In genomic region chr6:49634080-49634810, GRCh38 we compare ENCODE assay signal across 23 cellular contexts. TPM values are rescaled to one million over a fixed set of nuclear protein-coding genes. Genes with fewer than 3 reads are reported as not detected.
A peak's percentile ranks its signal among the peaks of the same experiment; 100 is the strongest.
DNase-seq lines count a peak whose midpoint lies in the region; ATAC-seq, FAIRE-seq and TF ChIP-seq lines count a peak whose summit lies in the region.
"Had no signal": no experiment of that assay in that cellular context is flagged by ENCODE, and none has a peak within 500 bp of the region (broad histone marks: within the 10 kb centered on the region; RNA-seq: fewer than 3 reads in every experiment).

No MANE protein-coding gene starts in this region.

- H3K4me2 ChIP-seq in PC-9, result no peak overlapping the region
- H3K4me2 ChIP-seq in K562 (ENCODE audit: insufficient read depth, low read length), result peak overlapping the region; percentile 88
- H3K4me2 ChIP-seq: GM23338 had no signal

- no peak overlapping the region for H3K27ac ChIP-seq in PC-9
- peak overlapping the region; percentile 96; the same call in 2 of the 3 replicates for H3K27ac ChIP-seq in K562 (ENCODE audit: extremely low read depth, low read depth, low read length)

- no peaks in the 10 kb centered on the region for H3F3A ChIP-seq in PC-9 (ENCODE audit: insufficient read depth, low read depth)

- TF ChIP-seq POLR2A in K562 (conservative IDR thresholded peaks at IDR 0.05), result no peak

- no peaks in the 10 kb centered on the region for H4K20me1 ChIP-seq in PC-9 (ENCODE audit: insufficient read depth)
- H4K20me1 ChIP-seq in K562 (replicated peaks; ENCODE audit: control insufficient read depth, insufficient read depth, low read length), result no peaks in the 10 kb centered on the region

- peak overlapping the region in 1 of 2 experiments; percentile 97; a peak in 3 of 4 replicates for H3K9ac ChIP-seq in K562 (ENCODE audit: insufficient read depth in 1 of 2, low read depth in 2 of 2, low read length in 2 of 2)

- H3K4me3 Mint-ChIP-seq in stimulated activated memory B cell treated with anti-CD40 and anti-IgM and Interleukin-4, amounts not matched to agents 10 μg/mL and 1 μg/mL and 100 μg/mL, for 72 hours, result no peak overlapping the region
- H3K4me3 Mint-ChIP-seq: CD8-positive, alpha-beta T cell; GM23338; HFFc6 had no signal

- BruUV-seq in PC-9 (replicated peaks; lab: Mats Ljungman, UMichigan) (no TSS peak), K562 (replicated peaks; lab: Mats Ljungman, UMichigan) (no TSS peak)

- H3K9me1 ChIP-seq in K562 (ENCODE audit: control insufficient read depth, insufficient read depth, low read length), result no peaks in the 10 kb centered on the region

- TF ChIP-seq CTCF in PC-9 (conservative IDR thresholded peaks at IDR 0.05), result no peak
- no peak for TF ChIP-seq CTCF in K562 (IDR thresholded peaks at IDR 0.05 in 2 of 3, conservative IDR thresholded peaks at IDR 0.05 in 1 of 3; ENCODE audit: insufficient read depth in 2 of 3, low read depth in 1 of 3, low read length in 3 of 3)

- H3K79me2 ChIP-seq in PC-9 (ENCODE audit: low read depth), result no peaks in the 10 kb centered on the region
- H3K79me2 ChIP-seq in K562 (ENCODE audit: control insufficient read depth, insufficient read depth, low read length), result peaks cover 91% of the 10 kb centered on the region

- no peak for TF ChIP-seq EP300 in K562 (IDR thresholded peaks at IDR 0.05; ENCODE audit: low read length)

- no peaks in the 10 kb centered on the region for H3K9me3 Mint-ChIP-seq in stimulated activated memory B cell treated with anti-CD40 and anti-IgM and Interleukin-4, amounts not matched to agents 10 μg/mL and 1 μg/mL and 100 μg/mL, for 72 hours
- H3K9me3 Mint-ChIP-seq: CD8-positive, alpha-beta T cell; GM23338; HFFc6 had no signal

- H3K36me3 ChIP-seq in PC-9 (ENCODE audit: low read depth) (no peaks in the 10 kb centered on the region), K562 (ENCODE audit: control insufficient read depth, insufficient read depth, low read length) (peaks cover 44% of the 10 kb centered on the region)
- H3K36me3 ChIP-seq: HAP-1 had no signal

- no peak overlapping the region for H3K27ac Mint-ChIP-seq in stimulated activated memory B cell treated with anti-CD40 and anti-IgM and Interleukin-4, amounts not matched to agents 10 μg/mL and 1 μg/mL and 100 μg/mL, for 72 hours
- H3K27ac Mint-ChIP-seq: CD8-positive, alpha-beta T cell; GM23338; HFFc6 had no signal

- H3K4me1 ChIP-seq in PC-9 (replicated peaks; ENCODE audit: insufficient read depth), result no peaks in the 10 kb centered on the region
- peaks cover 7 to 30% of the 10 kb centered on the region in 2 experiments; a peak in 4 of 5 replicates for H3K4me1 ChIP-seq in K562 (replicated peaks in 1 of 2; ENCODE audit: control insufficient read depth in 2 of 2, insufficient read depth in 2 of 2, low read length in 2 of 2)

- no peak for TF ChIP-seq RAD21 in K562 (CRISPR knock-in tag; conservative IDR thresholded peaks at IDR 0.05 in 1 of 2, IDR thresholded peaks at IDR 0.05 in 1 of 2)

- H3K9me3 ChIP-seq in PC-9 (ENCODE audit: insufficient read depth, low read depth) (no peaks in the 10 kb centered on the region), K562 (replicated peaks; ENCODE audit: control insufficient read depth, insufficient read depth, low read depth, low read length) (peaks cover 27% of the 10 kb centered on the region)
- H3K9me3 ChIP-seq: HAP-1 had no signal

- peak; percentile 1 for DNase-seq in NCI-H460 (ENCODE audit: extremely low read depth, low read depth)
- no peak for DNase-seq in PC-9
- DNase-seq in K562 (ENCODE audit: extremely low read depth in 1 of 4, low spot score in 3 of 4), result no peak
- DNase-seq in NCI-H1436 (lab: John Stamatoyannopoulos, UW), result no peak
- DNase-seq: 8988T; C1 segment of cervical spinal cord; CD8-positive, alpha-beta T cell; DMS 273 treated with DMSO at 0.1 percent for 48 hours; DMS79; EL; GDM1; HFFc6 had no signal

- in situ Hi-C loops in K562 (cut with MboI), result no loop called here

- CTCF ChIA-PET in PC-9 (lab: Charles Lee), result no interaction called here
- CTCF ChIA-PET in K562 (lab: Yijun Ruan, JAX; ENCODE audit: low intra/inter-chr PET ratio), result interaction anchor here (1.5 kb wide), 1 partner anchor 102 kb away, joined by 4 read pairs; no protein-coding TSS in a partner anchor

- H3K27me3 Mint-ChIP-seq in stimulated activated memory B cell treated with anti-CD40 and anti-IgM and Interleukin-4, amounts not matched to agents 10 μg/mL and 1 μg/mL and 100 μg/mL, for 72 hours, result no peaks in the 10 kb centered on the region

- H3K4me1 Mint-ChIP-seq in stimulated activated memory B cell treated with anti-CD40 and anti-IgM and Interleukin-4, amounts not matched to agents 10 μg/mL and 1 μg/mL and 100 μg/mL, for 72 hours, result no peaks in the 10 kb centered on the region
- H3K4me1 Mint-ChIP-seq: GM23338 had no signal

- FAIRE-seq in A204.1 (lab: Jason Lieb, UNC) (peak; percentile 53), K562 (lab: Jason Lieb, UNC) (no peak)
- FAIRE-seq: D721Med, GM12878 had no signal

- H3K4me3 ChIP-seq in PC-9, result no peak overlapping the region
- H3K4me3 ChIP-seq in K562, result peak overlapping the region; percentile 66
- H3K4me3 ChIP-seq: GM12878, GM23338, HAP-1 had no signal

- H3K9me2 ChIP-seq in PC-9 (ENCODE audit: insufficient read depth), result no peaks in the 10 kb centered on the region

- H2AFZ ChIP-seq in PC-9, result peak overlapping the region; percentile 45; the same call in 1 of the 2 replicates
- H2AFZ ChIP-seq in K562 (ENCODE audit: low read depth, low read length), result no peak overlapping the region
- H2AFZ ChIP-seq: GM23338 had no signal

- no peaks in the 10 kb centered on the region for H3K27me3 ChIP-seq in PC-9 (ENCODE audit: insufficient read depth, low read depth)
- no peaks in the 10 kb centered on the region for H3K27me3 ChIP-seq in K562 (ENCODE audit: control insufficient read depth in 2 of 2, insufficient read depth in 2 of 2, low read length in 2 of 2)

- H3K36me3 Mint-ChIP-seq in stimulated activated memory B cell treated with anti-CD40 and anti-IgM and Interleukin-4, amounts not matched to agents 10 μg/mL and 1 μg/mL and 100 μg/mL, for 72 hours, result no peaks in the 10 kb centered on the region
- H3K36me3 Mint-ChIP-seq: CD8-positive, alpha-beta T cell had no signal

- intact Hi-C loops in PC-9 (cut with micrococcal nuclease; ENCODE audit: unreplicated experiment), result no loop called here
- intact Hi-C loops in K562 (cut with micrococcal nuclease), result no loop called here

- POLR2A ChIA-PET in PC-9 (lab: Charles Lee; ENCODE audit: unreplicated experiment) (no interaction called here), K562 (lab: Yijun Ruan, JAX) (interaction anchor here (0.7 to 2.0 kb wide), 7 partner anchors 9 to 306 kb away, joined by 3 to 15 read pairs (median 4); no protein-coding TSS in a partner anchor)

- peak; percentile 5 for ATAC-seq in K562
- ATAC-seq in stimulated activated memory B cell treated with anti-CD40 and anti-IgM and Interleukin-4, amounts not matched to agents 10 μg/mL and 1 μg/mL and 100 μg/mL, for 72 hours, result no peak
- ATAC-seq in HG03469 (IDR thresholded peaks at IDR 0.05; ENCODE audit: unreplicated experiment), result no peak
- ATAC-seq in HG03442 (IDR thresholded peaks at IDR 0.05; ENCODE audit: unreplicated experiment), result no peak
- ATAC-seq: CD8-positive, alpha-beta T cell; GM12878; GM23338 had no signal

- 0% methylated on average over 5 of the region's 5 CpGs for WGBS in K562 (ENCODE audit: insufficient coverage, low coverage, missing lambda C conversion rate)

TF ChIP-seq in K562, 482 proteins besides CTCF, POLR2A, EP300 and RAD21 (continues in another document):
- TF ChIP-seq, protein P1, sequence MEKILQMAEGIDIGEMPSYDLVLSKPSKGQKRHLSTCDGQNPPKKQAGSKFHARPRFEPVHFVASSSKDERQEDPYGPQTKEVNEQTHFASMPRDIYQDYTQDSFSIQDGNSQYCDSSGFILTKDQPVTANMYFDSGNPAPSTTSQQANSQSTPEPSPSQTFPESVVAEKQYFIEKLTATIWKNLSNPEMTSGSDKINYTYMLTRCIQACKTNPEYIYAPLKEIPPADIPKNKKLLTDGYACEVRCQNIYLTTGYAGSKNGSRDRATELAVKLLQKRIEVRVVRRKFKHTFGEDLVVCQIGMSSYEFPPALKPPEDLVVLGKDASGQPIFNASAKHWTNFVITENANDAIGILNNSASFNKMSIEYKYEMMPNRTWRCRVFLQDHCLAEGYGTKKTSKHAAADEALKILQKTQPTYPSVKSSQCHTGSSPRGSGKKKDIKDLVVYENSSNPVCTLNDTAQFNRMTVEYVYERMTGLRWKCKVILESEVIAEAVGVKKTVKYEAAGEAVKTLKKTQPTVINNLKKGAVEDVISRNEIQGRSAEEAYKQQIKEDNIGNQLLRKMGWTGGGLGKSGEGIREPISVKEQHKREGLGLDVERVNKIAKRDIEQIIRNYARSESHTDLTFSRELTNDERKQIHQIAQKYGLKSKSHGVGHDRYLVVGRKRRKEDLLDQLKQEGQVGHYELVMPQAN (IDR thresholded peaks at IDR 0.05; ENCODE audit: borderline replicate concordance), result 0 out of 2 replicates have a peak, but pooled peaks have one; percentile 39

RNA-seq across cellular contexts. Expression of gene RHAG, which starts 2.4 kb away (rescaled TPM):
- not detected in 2 replicates for total RNA-seq in NCI-H460 (2014; rRNA removed; shearing (Covaris generic))
- not detected in 2 replicates for polyA plus RNA-seq in NCI-H460 (2014; cell fraction: nucleus; rRNA removed)
- total RNA-seq in PC-9 (2021), result not detected in 2 replicates
- total RNA-seq in K562 (2011; cell fraction: chromatin; rRNA removed; ENCODE audit: low replicate concordance), result 726 and 803 TPM in 2 replicates
- 877 and 1,017 TPM in 2 replicates for total RNA-seq in K562 (2011; cell fraction: nucleolus; rRNA removed)
- 775 and 1,016 TPM in 2 replicates for total RNA-seq in K562 (2011; cell fraction: nucleoplasm; rRNA removed)
- 290 and 296 TPM in 2 replicates for total RNA-seq in K562 (2014; rRNA removed)
- total RNA-seq in K562 (2014; rRNA removed; fragmentation: Illumina TruSeq; extraction: Trizol), result 505 and 540 TPM in 2 replicates
- 394 and 412 TPM in 2 replicates for total RNA-seq in K562 (2015; rRNA removed; fragmentation: Illumina TruSeq; extraction: Trizol)
- total RNA-seq in K562 (2021), result 327 and 345 TPM in 2 replicates
- polyA plus RNA-seq in K562 (2011; rRNA removed), result 900 and 1,096 TPM in 2 replicates
- polyA plus RNA-seq in K562 (2011; cell fraction: cytosol; rRNA removed), result 558 and 859 TPM in 2 replicates
- 306 and 436 TPM in 2 replicates for polyA plus RNA-seq in K562 (2011; cell fraction: nucleus; rRNA removed)
- polyA plus RNA-seq in K562 (2012), result 234 and 374 TPM in 2 replicates
- 433 and 532 TPM in 2 replicates for polyA plus RNA-seq in K562 (2014; fragmentation: Illumina TruSeq; extraction: Trizol)
- 1,000 to 10,000 TPM; 1,125 to 1,202 TPM for polyA plus RNA-seq in K562 (2014; fragmentation: Nextera tagmentation; extraction: Ambion mirVana)
- 359 and 423 TPM in 2 replicates for polyA plus RNA-seq in K562 (2014; rRNA removed)
- polyA minus RNA-seq in K562 (2011; rRNA and poly(A)+ RNA removed), result 724 and 922 TPM in 2 replicates
- 185 and 293 TPM in 2 replicates for polyA minus RNA-seq in K562 (2011; cell fraction: cytosol; rRNA and poly(A)+ RNA removed)
- 72.4 and 157 TPM in 2 replicates for polyA minus RNA-seq in K562 (2011; cell fraction: nucleus; rRNA and poly(A)+ RNA removed)
- total RNA-seq: A673; CD8-positive, alpha-beta T cell; GM23338; H4; HFFc6 had no signal
- polyA plus RNA-seq: BJ, GM23338 had no signal

Comparison
In these comparisons a context has a peak if more than half of its experiments do, and no peak if none do; other contexts are left out.
1. RNA of gene RHAG, which starts 2.4 kb away (total RNA-seq): 290 to 1,017 TPM in K562; not detected in NCI-H460 and not detected in PC-9; every median in the first group is over 100 times any median in the second.